11 cellular contexts compared by ENCODE assay signal in genomic region chr1:207861442-207862177, GRCh38. TPM values are rescaled to one million over a fixed set of nuclear protein-coding genes. Genes with fewer than 3 reads are reported as not detected.
A peak's percentile ranks its signal among the peaks of the same experiment; 100 is the strongest.
DNase-seq lines count a peak whose midpoint lies in the region; ATAC-seq lines count a peak whose summit lies in the region.
"Had no signal": no experiment of that assay in that cellular context is flagged by ENCODE, and none has a peak within 500 bp of the region (broad histone marks: within the 10 kb centered on the region; RNA-seq: fewer than 3 reads in every experiment).

No MANE protein-coding gene starts in this region.

- peak in 3 of 5 donors; percentile 57 to 74 (median 65) for DNase-seq in CD8-positive, alpha-beta memory T cell
- DNase-seq in activated T-cell treated with anti-CD3 and anti-CD28 coated beads, Interleukin-2, amount 50 U/mL, for 48 hours: peak; percentile 46 to 53
- DNase-seq in GOT3 (lab: John Stamatoyannopoulos, UW) (no peak), NCI-H2081 treated with DMSO at 0.1 percent for 48 hours (lab: John Stamatoyannopoulos, UW) (no peak), NCI-H1436 treated with DMSO at 0.1 percent for 48 hours (lab: John Stamatoyannopoulos, UW) (no peak)
- DNase-seq: WERI-Rb-1 had no signal

- peak overlapping the region; percentile 22 for H3K27ac ChIP-seq in CD8-positive, alpha-beta memory T cell (ENCODE audit: low read depth, low read length)
- H3K27ac ChIP-seq in HUES48 (ENCODE audit: low read depth, low read length): no peak overlapping the region
- H3K27ac ChIP-seq in muscle layer of duodenum (ENCODE audit: low read length): peak overlapping the region; percentile 1
- H3K27ac ChIP-seq: WERI-Rb-1 had no signal

- H3K4me1 Mint-ChIP-seq in CD8-positive, alpha-beta memory T cell: peaks cover 0 to 60% (median 11%) of the 10 kb centered on the region in 3 donors

- no peaks in the 10 kb centered on the region for H3K27me3 Mint-ChIP-seq in CD8-positive, alpha-beta memory T cell
- H3K27me3 Mint-ChIP-seq: memory B cell had no signal

- H3K27ac Mint-ChIP-seq in CD8-positive, alpha-beta memory T cell: peak overlapping the region in 7 of 8 donors; percentile 75 to 98 (median 96)
- H3K27ac Mint-ChIP-seq: memory B cell had no signal

- no peak for ATAC-seq in GM21529 (IDR thresholded peaks at IDR 0.05; ENCODE audit: unreplicated experiment)

- no peaks in the 10 kb centered on the region for H3K27me3 ChIP-seq in CD8-positive, alpha-beta memory T cell (ENCODE audit: insufficient read depth, low read length, poor library complexity, severe bottlenecking)
- H3K27me3 ChIP-seq in HUES48 (ENCODE audit: control insufficient read depth, insufficient read depth, low read length) (no peaks in the 10 kb centered on the region), muscle layer of duodenum (ENCODE audit: low read depth, low read length) (no peaks in the 10 kb centered on the region)

- H3K4me1 ChIP-seq in CD8-positive, alpha-beta memory T cell (ENCODE audit: insufficient read depth, low read length): peaks cover 86% of the 10 kb centered on the region
- H3K4me1 ChIP-seq in HUES48 (ENCODE audit: control insufficient read depth, insufficient read depth, low read length): peaks cover 8% of the 10 kb centered on the region; the same call in 1 of the 2 replicates
- H3K4me1 ChIP-seq in muscle layer of duodenum (ENCODE audit: control insufficient read depth in 1 of 2, insufficient read depth in 2 of 2, low read length in 2 of 2): peaks cover 22 to 50% of the 10 kb centered on the region in 2 donors
- H3K4me1 ChIP-seq: HAP-1 had no signal

- H3K9ac ChIP-seq in HUES48 (ENCODE audit: low read depth, low read length): 0 out of 2 replicates have a peak overlapping the region, but pooled peaks have one; percentile 31

- peak overlapping the region; percentile 0 to 76 (median 66) for H3K4me3 Mint-ChIP-seq in CD8-positive, alpha-beta memory T cell
- H3K4me3 Mint-ChIP-seq: memory B cell had no signal

- POLR2A ChIA-PET in CD8-positive, alpha-beta memory T cell (lab: Charles Lee): interaction anchor here (0.7 to 1.1 kb wide), 7 partner anchors 8 to 67 kb away, joined by 3 to 7 read pairs (median 3); no protein-coding TSS in a partner anchor

- no peaks in the 10 kb centered on the region for H3K9me3 Mint-ChIP-seq in CD8-positive, alpha-beta memory T cell
- H3K9me3 Mint-ChIP-seq: memory B cell had no signal

- CTCF ChIA-PET in CD8-positive, alpha-beta memory T cell (lab: Charles Lee): interaction anchor here (1.0 to 19.7 kb wide), 6 partner anchors 9 to 64 kb away, joined by 3 to 435 read pairs (median 6); no protein-coding TSS in a partner anchor

- H3K36me3 Mint-ChIP-seq in CD8-positive, alpha-beta memory T cell: peaks cover 3 to 47% (median 16%) of the 10 kb centered on the region in 3 donors

- no peaks in the 10 kb centered on the region for H3K9me3 ChIP-seq in CD8-positive, alpha-beta memory T cell (ENCODE audit: low read length)
- no peaks in the 10 kb centered on the region for H3K9me3 ChIP-seq in HUES48 (ENCODE audit: control insufficient read depth, insufficient read depth, low read length)
- H3K9me3 ChIP-seq in muscle layer of duodenum (ENCODE audit: control insufficient read depth in 1 of 2, low read length in 2 of 2): no peaks in the 10 kb centered on the region
- H3K9me3 ChIP-seq: HAP-1 had no signal

- H3K4me3 ChIP-seq in CD8-positive, alpha-beta memory T cell (ENCODE audit: low read length): no peak overlapping the region
- H3K4me3 ChIP-seq in HUES48 (ENCODE audit: low read depth, low read length) (no peak overlapping the region), muscle layer of duodenum (ENCODE audit: low read depth in 1 of 2, low read length in 2 of 2) (no peak overlapping the region)
- H3K4me3 ChIP-seq: HAP-1 had no signal

- peaks cover 15% of the 10 kb centered on the region for H3K36me3 ChIP-seq in CD8-positive, alpha-beta memory T cell (ENCODE audit: insufficient read depth, low read length)
- H3K36me3 ChIP-seq in HUES48 (ENCODE audit: control insufficient read depth, insufficient read depth, low read length) (no peaks in the 10 kb centered on the region), muscle layer of duodenum (ENCODE audit: control insufficient read depth in 1 of 2, insufficient read depth in 2 of 2, low read length in 2 of 2) (peaks cover 0 to 14% of the 10 kb centered on the region in 2 donors)

RNA-seq across cellular contexts. Expression of gene CD34, which starts 49.3 kb away (rescaled TPM):
- not detected for total RNA-seq in CD8-positive, alpha-beta memory T cell
- not detected for polyA plus RNA-seq in CD8-positive, alpha-beta memory T cell

Comparison
In these comparisons a context has a peak if more than half of its experiments do, and no peak if none do; other contexts are left out.
1. DNase-seq: peak in CD8-positive, alpha-beta memory T cell (3 of 5) and activated T-cell treated with anti-CD3 and anti-CD28 coated beads, Interleukin-2, amount 50 U/mL, for 48 hours (2 of 2); none in GOT3 (single experiment), NCI-H2081 treated with DMSO at 0.1 percent for 48 hours (single experiment) and NCI-H1436 treated with DMSO at 0.1 percent for 48 hours (single experiment).